Comparison of ENCODE assay signal across 8 cellular contexts in the genomic region with DNA sequence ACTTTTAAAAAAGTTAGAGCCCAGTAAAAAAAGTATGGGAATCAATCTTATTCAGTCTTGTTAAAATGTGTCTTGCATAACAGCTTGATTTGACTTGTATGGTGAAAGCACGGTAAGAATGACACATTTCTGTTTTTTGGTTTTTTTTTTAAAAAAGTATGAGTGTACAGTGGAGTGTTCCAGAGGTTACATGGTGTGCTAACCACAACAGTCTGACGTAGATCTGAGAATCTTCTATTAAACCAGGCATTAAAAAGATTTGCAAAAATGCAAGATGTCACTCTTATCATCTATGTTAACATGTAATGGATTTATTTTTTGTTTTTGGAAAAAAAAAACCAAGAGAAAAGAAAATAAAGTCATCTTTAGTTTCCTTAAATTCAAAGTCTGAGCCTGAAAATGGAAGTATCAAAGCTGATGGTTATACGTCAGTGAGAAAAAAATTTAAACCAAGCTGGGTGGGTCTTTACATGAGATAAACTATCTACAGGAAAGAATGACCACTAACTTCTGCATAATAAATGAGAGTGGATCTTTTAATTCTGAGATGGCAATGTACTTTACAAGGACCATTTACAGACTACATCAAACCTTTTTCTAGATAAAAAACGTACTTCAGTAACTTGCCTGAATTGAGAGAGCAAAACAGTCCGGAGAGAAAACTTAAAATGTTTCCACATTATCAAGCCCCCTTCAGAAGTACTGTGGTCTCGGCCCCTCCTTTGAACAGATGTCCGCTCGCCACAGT. TPM values are rescaled to one million over a fixed set of nuclear protein-coding genes. Genes with fewer than 3 reads are reported as not detected.
DNase-seq lines count a peak whose midpoint lies in the region; ATAC-seq and TF ChIP-seq lines count a peak whose summit lies in the region.

No MANE protein-coding gene starts in this region.

- peaks cover 19% of the 10 kb centered on the region for H3K4me1 ChIP-seq in GM23338 (ENCODE audit: insufficient read depth)
- peaks cover 0 to 31% (median 6%) of the 10 kb centered on the region in 4 donors for H3K4me1 ChIP-seq in Peyer's patch

- H3K4me1 Mint-ChIP-seq in GM23338 = peaks cover 28% of the 10 kb centered on the region
- peaks cover 45% of the 10 kb centered on the region for H3K4me1 Mint-ChIP-seq in dendritic cell treated with granulocyte-macrophage colony-stimulating factor and Interleukin-4, amounts not matched to agents 40 ng/mL and 50 ng/mL, for 4 days (ENCODE audit: low read depth)
- H3K4me1 Mint-ChIP-seq in mesothelial cell of epicardium = peaks cover 57% of the 10 kb centered on the region

- H3K4me3 Mint-ChIP-seq in GM23338 = peak overlapping the region; percentile 99
- H3K4me3 Mint-ChIP-seq in dendritic cell treated with granulocyte-macrophage colony-stimulating factor and Interleukin-4, amounts not matched to agents 40 ng/mL and 50 ng/mL, for 4 days = peak overlapping the region; percentile 90
- H3K4me3 Mint-ChIP-seq in mesothelial cell of epicardium = peak overlapping the region; percentile 95

- ATAC-seq in GM23338 = no peak

- H3K27me3 ChIP-seq in GM23338 (ENCODE audit: insufficient read depth) (no peaks in the 10 kb centered on the region), Peyer's patch (no peaks in the 10 kb centered on the region)

- H3K36me3 ChIP-seq in GM23338 (ENCODE audit: insufficient read depth) (0 out of 2 replicates have a peak, but pooled peaks cover 3% of the 10 kb centered on the region), Peyer's patch (no peaks in the 10 kb centered on the region)

- H3K27ac Mint-ChIP-seq in GM23338 (peak overlapping the region; percentile 99), mesothelial cell of epicardium (peak overlapping the region; percentile 100)
- H3K27ac Mint-ChIP-seq in dendritic cell treated with granulocyte-macrophage colony-stimulating factor and Interleukin-4, amounts not matched to agents 40 ng/mL and 50 ng/mL, for 4 days = peak overlapping the region; percentile 99

- H3K4me2 ChIP-seq in GM23338 = peak overlapping the region; percentile 83

- TF ChIP-seq CTCF in GM23338 (conservative IDR thresholded peaks at IDR 0.05; ENCODE audit: low read depth in 2 of 2) = no peak
- TF ChIP-seq CTCF in Peyer's patch (IDR thresholded peaks at IDR 0.05) = no peak
- no peak for TF ChIP-seq CTCF in mesothelial cell of epicardium (IDR thresholded peaks at IDR 0.05; ENCODE audit: unreplicated experiment)

- intact Hi-C loops in dendritic cell treated with granulocyte-macrophage colony-stimulating factor and Interleukin-4, amounts not matched to agents 40 ng/mL and 50 ng/mL, for 4 days (cut with micrococcal nuclease) = loop anchor here (10.0 kb wide), 1 partner anchor 531 kb away; no protein-coding TSS in a partner anchor

- H3K9me3 Mint-ChIP-seq in GM23338 (peaks cover 3% of the 10 kb centered on the region; the same call in 2 of the 3 replicates), mesothelial cell of epicardium (no peaks in the 10 kb centered on the region)
- no peaks in the 10 kb centered on the region for H3K9me3 Mint-ChIP-seq in dendritic cell treated with granulocyte-macrophage colony-stimulating factor and Interleukin-4, amounts not matched to agents 40 ng/mL and 50 ng/mL, for 4 days

- peak; percentile 58 for DNase-seq in AG08396 (ENCODE audit: low spot score)
- no peak for DNase-seq in GM23338 (ENCODE audit: low spot score)
- DNase-seq in Peyer's patch = no peak
- DNase-seq in mesothelial cell of epicardium (ENCODE audit: low spot score in 2 of 2, unreplicated experiment in 2 of 2) = no peak
- no peak for DNase-seq in NCI-H2196 treated with DMSO at 0.1 percent for 48 hours (lab: John Stamatoyannopoulos, UW; ENCODE audit: unreplicated experiment)
- DNase-seq in stimulated activated CD4-positive, alpha-beta T cell treated with anti-CD3 and anti-CD28 coated beads, Interleukin-12 subunit alpha, Interleukin-12 subunit beta, amount 100 ng/mL, for 4 hours = no peak
- DNase-seq in activated gamma-delta T cell treated with Interleukin-2 at 50 U/mL for 16 hours = no peak

- H3F3A ChIP-seq in GM23338 (replicated peaks; ENCODE audit: low read depth) = no peaks in the 10 kb centered on the region

- H4K20me1 ChIP-seq in GM23338 (replicated peaks; ENCODE audit: insufficient read depth) = 0 out of 2 replicates have a peak, but pooled peaks cover 6% of the 10 kb centered on the region

- peaks cover 44% of the 10 kb centered on the region for H3K36me3 Mint-ChIP-seq in GM23338 (ENCODE audit: low read depth)
- peaks cover 55% of the 10 kb centered on the region for H3K36me3 Mint-ChIP-seq in dendritic cell treated with granulocyte-macrophage colony-stimulating factor and Interleukin-4, amounts not matched to agents 40 ng/mL and 50 ng/mL, for 4 days (ENCODE audit: low read depth)
- peaks cover 10% of the 10 kb centered on the region for H3K36me3 Mint-ChIP-seq in mesothelial cell of epicardium

- H3K9me2 ChIP-seq in GM23338 (ENCODE audit: insufficient read depth) = no peaks in the 10 kb centered on the region

- TF ChIP-seq POLR2A in Peyer's patch (IDR thresholded peaks at IDR 0.05) = no peak

- H3K27me3 Mint-ChIP-seq in GM23338 (ENCODE audit: insufficient read depth, low read depth, poor library complexity) = peaks cover 22% of the 10 kb centered on the region
- H3K27me3 Mint-ChIP-seq in dendritic cell treated with granulocyte-macrophage colony-stimulating factor and Interleukin-4, amounts not matched to agents 40 ng/mL and 50 ng/mL, for 4 days = no peaks in the 10 kb centered on the region
- H3K27me3 Mint-ChIP-seq in mesothelial cell of epicardium (ENCODE audit: low read depth) = no peaks in the 10 kb centered on the region

- H3K79me2 ChIP-seq in GM23338 (replicated peaks; ENCODE audit: insufficient read depth) = peaks cover 88% of the 10 kb centered on the region

- peak overlapping the region; percentile 66 for H3K4me3 ChIP-seq in GM23338
- H3K4me3 ChIP-seq in Peyer's patch = peak overlapping the region; percentile 79 to 98 (median 92)

- H3K9me3 ChIP-seq in Peyer's patch = no peaks in the 10 kb centered on the region

- H3K27ac ChIP-seq in GM23338 (ENCODE audit: low read depth) (peak overlapping the region; percentile 99), Peyer's patch (peak overlapping the region; percentile 99 to 100 (median 100))

- H2AFZ ChIP-seq in GM23338 = no peak overlapping the region

TF ChIP-seq in GM23338, 12 proteins besides CTCF, POLR2A, EP300 and RAD21:
- no peak for TF ChIP-seq ZNF114 (CRISPR knock-in tag; IDR thresholded peaks at IDR 0.05)
- TF ChIP-seq REST (IDR thresholded peaks at IDR 0.05; ENCODE audit: unreplicated experiment) = no peak
- no peak for TF ChIP-seq CREB1 (CRISPR knock-in tag; IDR thresholded peaks at IDR 0.05; ENCODE audit: low read depth)
- TF ChIP-seq POLR2AphosphoS5 (IDR thresholded peaks at IDR 0.05; ENCODE audit: low read depth) = no peak
- no peak for TF ChIP-seq EZH2phosphoT487 (IDR thresholded peaks at IDR 0.05; ENCODE audit: unreplicated experiment)
- no peak for TF ChIP-seq NANOG (IDR thresholded peaks at IDR 0.05; ENCODE audit: borderline replicate concordance)
- no peak for TF ChIP-seq EZH2 (IDR thresholded peaks at IDR 0.05; ENCODE audit: low read depth, unreplicated experiment)

RNA-seq across cellular contexts. Expression of gene GABPB1, which starts 1.6 kb away (rescaled TPM):
- total RNA-seq in GM23338 (2014; rRNA removed; shearing (Covaris generic)) = 42.8 and 53.9 TPM in 2 replicates
- polyA plus RNA-seq in GM23338 (2016; fragmentation: Nextera tagmentation; extraction: Ambion mirVana) = 29.4 and 34.4 TPM in 2 replicates
- total RNA-seq in Peyer's patch = 10 to 100 TPM; 13.8 to 16.3 (median 15.7) TPM
- total RNA-seq in mesothelial cell of epicardium = 22.7 to 24.1 TPM (median 24.0 TPM) in 3 replicates
